In the genomic region with DNA sequence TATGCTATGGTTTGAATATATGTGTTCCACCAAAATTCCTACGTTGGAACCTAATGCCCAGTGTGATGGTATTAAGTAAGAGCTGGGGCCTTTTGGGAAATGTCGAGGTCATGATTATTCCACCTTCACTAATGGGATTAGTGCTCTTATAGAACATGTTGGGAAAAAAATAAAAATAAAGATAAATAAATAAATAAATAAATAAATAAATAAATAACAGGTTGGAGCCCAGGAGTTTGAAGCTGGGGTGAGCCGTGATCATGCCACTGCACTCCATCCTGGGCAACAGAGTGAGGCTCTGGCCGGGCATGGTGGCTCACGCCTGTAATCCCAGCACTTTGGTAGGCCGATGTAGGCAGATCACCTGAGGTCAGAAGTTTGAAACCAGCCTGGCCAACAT, we compare ENCODE assay signal across 26 cellular contexts.
"Had no signal": no experiment of that assay in that cellular context is flagged by ENCODE, and none has a peak within 500 bp of the region (broad histone marks: within the 10 kb centered on the region; RNA-seq: fewer than 3 reads in every experiment).

No MANE protein-coding gene starts in this region.

- H3K9me3 ChIP-seq: left ventricle myocardium inferior, spleen had no signal

- H3K27me3 ChIP-seq: foreskin keratinocyte, hepatocyte, neural progenitor cell, spleen had no signal

- H3K27me3 Mint-ChIP-seq: activated CD4-positive, alpha-beta T cell treated with anti-CD3 and anti-CD28 coated beads, Interleukin-2, amount 10 ng/mL, durations not matched to agents 7 days and 5 days; activated CD8-positive, alpha-beta memory T cell treated with anti-CD3 and anti-CD28 coated beads, Interleukin-2, amount 10 ng/mL, durations not matched to agents 7 days and 5 days; activated CD8-positive, alpha-beta T cell treated with anti-CD3 and anti-CD28 coated beads for 36 hours; brain; progenitor cell of endocrine pancreas had no signal

- H3K4me3 Mint-ChIP-seq: activated CD4-positive, alpha-beta T cell treated with anti-CD3 and anti-CD28 coated beads, Interleukin-2, amount 10 ng/mL, durations not matched to agents 7 days and 5 days; activated CD8-positive, alpha-beta memory T cell treated with anti-CD3 and anti-CD28 coated beads, Interleukin-2, amount 10 ng/mL, durations not matched to agents 7 days and 5 days; activated CD8-positive, alpha-beta T cell treated with anti-CD3 and anti-CD28 coated beads for 36 hours; activated naive CD4-positive, alpha-beta T cell treated with anti-CD3 and anti-CD28 coated beads, Interleukin-2, amount 50 U/mL, for 24 hours; activated T-helper 1 cell treated with anti-CD3 and anti-CD28 coated beads, Interleukin-12 subunit alpha, Interleukin-12 subunit beta, Interleukin-2, Interleukin-4 antibody, amounts not matched to agents 30 ng/mL and 10 ng/mL and 1 ng/mL, durations not matched to agents 14 hours and 24 hours and 36 hours; mesothelial cell of epicardium; naive thymus-derived CD8-positive, alpha-beta T cell; neural progenitor cell had no signal

- H3K27ac ChIP-seq: foreskin keratinocyte, hepatocyte, left ventricle myocardium inferior, neural progenitor cell, spleen, WERI-Rb-1 had no signal

- ATAC-seq: activated CD8-positive, alpha-beta memory T cell treated with anti-CD3 and anti-CD28 coated beads, Interleukin-2, amount 10 ng/mL, durations not matched to agents 7 days and 5 days; activated CD8-positive, alpha-beta T cell treated with anti-CD3 and anti-CD28 coated beads for 36 hours; foreskin keratinocyte; naive thymus-derived CD8-positive, alpha-beta T cell had no signal

- H3K36me3 Mint-ChIP-seq: activated CD8-positive, alpha-beta memory T cell treated with anti-CD3 and anti-CD28 coated beads, Interleukin-2, amount 10 ng/mL, durations not matched to agents 7 days and 5 days; activated naive CD4-positive, alpha-beta T cell treated with anti-CD3 and anti-CD28 coated beads, Interleukin-2, amount 50 U/mL, for 24 hours; naive thymus-derived CD8-positive, alpha-beta T cell had no signal

- H3K27ac Mint-ChIP-seq: activated CD4-positive, alpha-beta T cell treated with anti-CD3 and anti-CD28 coated beads, Interleukin-2, amount 10 ng/mL, durations not matched to agents 7 days and 5 days; activated CD8-positive, alpha-beta memory T cell treated with anti-CD3 and anti-CD28 coated beads, Interleukin-2, amount 10 ng/mL, durations not matched to agents 7 days and 5 days; activated CD8-positive, alpha-beta T cell treated with anti-CD3 and anti-CD28 coated beads for 36 hours; activated naive CD4-positive, alpha-beta T cell treated with anti-CD3 and anti-CD28 coated beads, Interleukin-2, amount 50 U/mL, for 24 hours; activated T-helper 1 cell treated with anti-CD3 and anti-CD28 coated beads, Interleukin-12 subunit alpha, Interleukin-12 subunit beta, Interleukin-2, Interleukin-4 antibody, amounts not matched to agents 30 ng/mL and 10 ng/mL and 1 ng/mL, durations not matched to agents 14 hours and 24 hours and 36 hours; naive thymus-derived CD8-positive, alpha-beta T cell; neural progenitor cell; progenitor cell of endocrine pancreas had no signal

- H3K36me3 ChIP-seq: left ventricle myocardium inferior, WERI-Rb-1 had no signal

- DNase-seq: activated CD4-positive, alpha-beta T cell treated with anti-CD3 and anti-CD28 coated beads, Interleukin-2, amount 10 ng/mL, durations not matched to agents 7 days and 5 days; activated CD4-positive, CD25-positive, alpha-beta regulatory T cell treated with anti-CD3 and anti-CD28 coated beads, Interleukin-2, amount 50 U/mL, for 72 hours; activated CD8-positive, alpha-beta memory T cell treated with anti-CD3 and anti-CD28 coated beads, Interleukin-2, amount 10 ng/mL, durations not matched to agents 7 days and 5 days; activated CD8-positive, alpha-beta T cell treated with anti-CD3 and anti-CD28 coated beads for 36 hours; activated gamma-delta T cell treated with Interleukin-2 at 50 U/mL for 16 hours; activated T-cell treated with anti-CD3 and anti-CD28 coated beads for 4 hours; anterior cingulate cortex; caudate nucleus; dermis blood vessel endothelial cell; effector CD8-positive, alpha-beta T cell; foreskin keratinocyte; glutamatergic neuron; kidney glomerular epithelial cell; left ventricle myocardium inferior; naive thymus-derived CD8-positive, alpha-beta T cell; spleen; stimulated activated CD4-positive, alpha-beta T cell treated with anti-CD3 and anti-CD28 coated beads, Interleukin-4, amount 100 ng/mL, for 1 hour; stimulated activated naive CD4-positive, alpha-beta T cell treated with Interleukin-2 at 50 U/mL for 16 hours; WERI-Rb-1 had no signal

- H3K4me1 ChIP-seq: left ventricle myocardium inferior had no signal

- H3K9me3 Mint-ChIP-seq: activated CD4-positive, alpha-beta T cell treated with anti-CD3 and anti-CD28 coated beads, Interleukin-2, amount 10 ng/mL, durations not matched to agents 7 days and 5 days; activated CD8-positive, alpha-beta T cell treated with anti-CD3 and anti-CD28 coated beads for 36 hours; activated naive CD4-positive, alpha-beta T cell treated with anti-CD3 and anti-CD28 coated beads, Interleukin-2, amount 50 U/mL, for 24 hours; activated T-helper 1 cell treated with anti-CD3 and anti-CD28 coated beads, Interleukin-12 subunit alpha, Interleukin-12 subunit beta, Interleukin-2, Interleukin-4 antibody, amounts not matched to agents 30 ng/mL and 10 ng/mL and 1 ng/mL, durations not matched to agents 14 hours and 24 hours and 36 hours; mesothelial cell of epicardium had no signal

- H2AFZ ChIP-seq: hepatocyte, neural progenitor cell had no signal

- H3K4me3 ChIP-seq: hepatocyte, left ventricle myocardium inferior, neural progenitor cell, spleen had no signal

- H3K4me1 Mint-ChIP-seq: activated CD4-positive, alpha-beta T cell treated with anti-CD3 and anti-CD28 coated beads, Interleukin-2, amount 10 ng/mL, durations not matched to agents 7 days and 5 days; activated CD8-positive, alpha-beta memory T cell treated with anti-CD3 and anti-CD28 coated beads, Interleukin-2, amount 10 ng/mL, durations not matched to agents 7 days and 5 days; activated naive CD4-positive, alpha-beta T cell treated with anti-CD3 and anti-CD28 coated beads, Interleukin-2, amount 50 U/mL, for 24 hours had no signal
